19 cellular contexts compared by ENCODE assay signal in genomic region chr20:23201658-23202057, GRCh38.
"Had no signal": no experiment of that assay in that cellular context is flagged by ENCODE, and none has a peak within 500 bp of the region (broad histone marks: within the 10 kb centered on the region; RNA-seq: fewer than 3 reads in every experiment).

No MANE protein-coding gene starts in this region.

- H3K27me3 ChIP-seq: brain microvascular endothelial cell, SJSA1 had no signal

- H3K36me3 ChIP-seq: brain microvascular endothelial cell, cardiac muscle cell, SJSA1 had no signal

- H3K4me2 ChIP-seq: SK-N-SH had no signal

- H3K9ac ChIP-seq: SK-N-SH had no signal

- ATAC-seq: activated CD8-positive, alpha-beta T cell treated with anti-CD3 and anti-CD28 coated beads for 36 hours; activated T-cell treated with anti-CD3 and anti-CD28 coated beads, Interleukin-2, amount 50 U/mL, for 72 hours; activated T-helper 17 cell treated with anti-CD3 and anti-CD28 coated beads, Interleukin-2, amount 50 U/mL, for 72 hours had no signal

- H3K4me3 ChIP-seq: cardiac muscle cell, SJSA1 had no signal

- DNase-seq: activated CD4-positive, alpha-beta T cell treated with anti-CD3 and anti-CD28 coated beads, Interleukin-2, amount 50 U/mL, for 4 hours; activated effector memory CD4-positive, alpha-beta T cell treated with anti-CD3 and anti-CD28 coated beads, Interleukin-2, amount 50 U/mL, for 16 hours; activated naive CD4-positive, alpha-beta T cell; activated naive CD4-positive, alpha-beta T cell treated with anti-CD3 and anti-CD28 coated beads, Interleukin-2, amount 50 U/mL, for 16 hours; activated naive CD8-positive, alpha-beta T cell treated with anti-CD3 and anti-CD28 coated beads for 36 hours; activated T-cell treated with anti-CD3 and anti-CD28 coated beads, Interleukin-2, amount 50 U/mL, for 1 hour; amniotic stem cell; NCI-H1048; NCI-H1694; NK-92 treated with Interleukin-12 subunit alpha and Interleukin-12 subunit beta, amount 100 ng/mL, for 24 hours; T-helper 1 cell; T-helper 9 cell had no signal

- H3K9me3 ChIP-seq: SJSA1, SK-N-SH had no signal

- H3K27ac ChIP-seq: brain microvascular endothelial cell, cardiac muscle cell, SJSA1 had no signal
